ENCODE assay signal across 22 cellular contexts in genomic region chr2:162457487-162457886, GRCh38.
"Had no signal": no experiment of that assay in that cellular context is flagged by ENCODE, and none has a peak within 500 bp of the region (broad histone marks: within the 10 kb centered on the region; RNA-seq: fewer than 3 reads in every experiment).

No MANE protein-coding gene starts in this region.

- H3K27ac ChIP-seq: dorsolateral prefrontal cortex, heart right ventricle, ovary, testis, tibial nerve, upper lobe of right lung, vagina had no signal

- H3K9me3 ChIP-seq: heart right ventricle, ovary, testis, tibial nerve, upper lobe of right lung, vagina had no signal

- H3K36me3 ChIP-seq: heart right ventricle, ovary, tibial nerve, upper lobe of right lung, vagina had no signal

- H3K27ac Mint-ChIP-seq: naive thymus-derived CD4-positive, alpha-beta T cell; progenitor cell of endocrine pancreas; stimulated activated effector memory CD8-positive, alpha-beta T cell treated with anti-CD3 and anti-CD28 coated beads, Interleukin-12 subunit alpha, Interleukin-12 subunit beta, amount 100 ng/mL, for 72 hours; stimulated activated naive CD8-positive, alpha-beta T cell treated with anti-CD3 and anti-CD28 coated beads, Interleukin-15, Interleukin-2, amounts not matched to agents 100 ng/mL and 50 ng/mL, for 24 hours had no signal

- H3K4me3 Mint-ChIP-seq: naive thymus-derived CD4-positive, alpha-beta T cell; stimulated activated effector memory CD8-positive, alpha-beta T cell treated with anti-CD3 and anti-CD28 coated beads, Interleukin-12 subunit alpha, Interleukin-12 subunit beta, amount 100 ng/mL, for 72 hours; stimulated activated naive CD8-positive, alpha-beta T cell treated with anti-CD3 and anti-CD28 coated beads, Interleukin-15, Interleukin-2, amounts not matched to agents 100 ng/mL and 50 ng/mL, for 24 hours had no signal

- H3K36me3 Mint-ChIP-seq: naive thymus-derived CD4-positive, alpha-beta T cell; stimulated activated effector memory CD8-positive, alpha-beta T cell treated with anti-CD3 and anti-CD28 coated beads, Interleukin-12 subunit alpha, Interleukin-12 subunit beta, amount 100 ng/mL, for 72 hours had no signal

- DNase-seq: cortex of kidney; dorsolateral prefrontal cortex; effector CD8-positive, alpha-beta T cell; heart right ventricle; islet precursor cell; left ventricle myocardium superior; mesendoderm; naive thymus-derived CD4-positive, alpha-beta T cell; ovary; right cardiac atrium; small intestine; stimulated activated CD4-positive, alpha-beta T cell treated with anti-CD3 and anti-CD28 coated beads, Interleukin-4, amount 100 ng/mL, for 1 hour; stimulated activated CD8-positive, alpha-beta memory T cell treated with anti-CD3 and anti-CD28 coated beads, Interleukin-4, amount 100 ng/mL, for 48 hours; testis; upper lobe of right lung had no signal

- H3K4me1 Mint-ChIP-seq: naive thymus-derived CD4-positive, alpha-beta T cell; stimulated activated effector memory CD8-positive, alpha-beta T cell treated with anti-CD3 and anti-CD28 coated beads, Interleukin-12 subunit alpha, Interleukin-12 subunit beta, amount 100 ng/mL, for 72 hours had no signal

- H3K27me3 ChIP-seq: dorsolateral prefrontal cortex, heart right ventricle, ovary, testis, tibial nerve, upper lobe of right lung, vagina had no signal

- H3K9me3 Mint-ChIP-seq: stimulated activated naive CD8-positive, alpha-beta T cell treated with anti-CD3 and anti-CD28 coated beads, Interleukin-15, Interleukin-2, amounts not matched to agents 100 ng/mL and 50 ng/mL, for 24 hours had no signal

- H3K27me3 Mint-ChIP-seq: progenitor cell of endocrine pancreas; stimulated activated naive CD8-positive, alpha-beta T cell treated with anti-CD3 and anti-CD28 coated beads, Interleukin-15, Interleukin-2, amounts not matched to agents 100 ng/mL and 50 ng/mL, for 24 hours had no signal

- H3K4me1 ChIP-seq: heart right ventricle, testis, tibial nerve, upper lobe of right lung, vagina had no signal

- FAIRE-seq: frontal cortex, small intestine had no signal

- ATAC-seq: heart right ventricle; left ventricle myocardium superior; naive thymus-derived CD4-positive, alpha-beta T cell; right cardiac atrium; stimulated activated effector memory CD8-positive, alpha-beta T cell treated with anti-CD3 and anti-CD28 coated beads, Interleukin-12 subunit alpha, Interleukin-12 subunit beta, amount 100 ng/mL, for 72 hours; upper lobe of right lung had no signal

- H3K4me3 ChIP-seq: heart right ventricle, lung, ovary, testis, tibial nerve, upper lobe of right lung, vagina had no signal
